ENCODE assay signal across 8 cellular contexts in genomic region chr7:155763721-155764431, GRCh38. TPM values are rescaled to one million over a fixed set of nuclear protein-coding genes. Genes with fewer than 3 reads are reported as not detected.
DNase-seq lines count a peak whose midpoint lies in the region; ATAC-seq, FAIRE-seq and TF ChIP-seq lines count a peak whose summit lies in the region.

No MANE protein-coding gene starts in this region.

- no peak overlapping the region for H3K9ac ChIP-seq in kidney (ENCODE audit: low read length in 2 of 2)

- H3K4me3 ChIP-seq in kidney (ENCODE audit: low read length in 2 of 2): no peak overlapping the region

- peaks cover 61% of the 10 kb centered on the region for H3K4me1 Mint-ChIP-seq in stimulated activated effector memory CD8-positive, alpha-beta T cell treated with anti-CD3 and anti-CD28 coated beads, Interleukin-12 subunit alpha, Interleukin-12 subunit beta, amount 100 ng/mL, for 72 hours

- no peak for FAIRE-seq in kidney (lab: Jason Lieb, UNC)

- H3K27ac ChIP-seq in kidney (ENCODE audit: low read depth in 2 of 2, low read length in 2 of 2): peak overlapping the region in 1 of 2 donors; percentile 36

- intact Hi-C loops in kidney (cut with DNase I): no loop called here

- peak; percentile 70 to 76 for DNase-seq in activated T-cell treated with anti-CD3 and anti-CD28 coated beads, Interleukin-2, amount 50 U/mL, for 48 hours
- peak; percentile 77 for DNase-seq in kidney
- peak; percentile 49 to 81 for DNase-seq in stimulated activated effector memory CD8-positive, alpha-beta T cell treated with anti-CD3 and anti-CD28 coated beads, Interleukin-12 subunit alpha, Interleukin-12 subunit beta, amount 100 ng/mL, for 72 hours (ENCODE audit: low spot score in 2 of 2)
- DNase-seq in HT-29 (ENCODE audit: low spot score): no peak
- no peak for DNase-seq in germinal center (ENCODE audit: low spot score)

- ATAC-seq in GM18909 (IDR thresholded peaks at IDR 0.05; ENCODE audit: poor library complexity, unreplicated experiment) (peak; percentile 76), HG03460 (IDR thresholded peaks at IDR 0.05; ENCODE audit: unreplicated experiment) (peak; percentile 74), GM18520 (IDR thresholded peaks at IDR 0.05; ENCODE audit: unreplicated experiment) (no peak)
- ATAC-seq in stimulated activated effector memory CD8-positive, alpha-beta T cell treated with anti-CD3 and anti-CD28 coated beads, Interleukin-12 subunit alpha, Interleukin-12 subunit beta, amount 100 ng/mL, for 72 hours: peak; percentile 89

- peaks cover 77% of the 10 kb centered on the region for H3K36me3 Mint-ChIP-seq in stimulated activated effector memory CD8-positive, alpha-beta T cell treated with anti-CD3 and anti-CD28 coated beads, Interleukin-12 subunit alpha, Interleukin-12 subunit beta, amount 100 ng/mL, for 72 hours

- peaks cover 0 to 4% of the 10 kb centered on the region in 2 donors for H3K4me1 ChIP-seq in kidney (ENCODE audit: control insufficient read depth in 1 of 2, insufficient read depth in 1 of 2, low read depth in 1 of 2, low read length in 2 of 2)

- H3K36me3 ChIP-seq in kidney (ENCODE audit: control insufficient read depth in 1 of 2, insufficient read depth in 2 of 2, low read length in 2 of 2): peaks cover 26 to 40% of the 10 kb centered on the region in 2 donors

- H3K27ac Mint-ChIP-seq in stimulated activated effector memory CD8-positive, alpha-beta T cell treated with anti-CD3 and anti-CD28 coated beads, Interleukin-12 subunit alpha, Interleukin-12 subunit beta, amount 100 ng/mL, for 72 hours: peak overlapping the region; percentile 99

- no peak for TF ChIP-seq CTCF in kidney (IDR thresholded peaks at IDR 0.05; ENCODE audit: borderline replicate concordance, extremely low read depth, insufficient read depth)

- H3K9me3 Mint-ChIP-seq in stimulated activated effector memory CD8-positive, alpha-beta T cell treated with anti-CD3 and anti-CD28 coated beads, Interleukin-12 subunit alpha, Interleukin-12 subunit beta, amount 100 ng/mL, for 72 hours: no peaks in the 10 kb centered on the region

- no peaks in the 10 kb centered on the region for H3K9me3 ChIP-seq in kidney (ENCODE audit: control insufficient read depth in 1 of 2, low read length in 2 of 2)

- peak overlapping the region; percentile 88 for H3K4me3 Mint-ChIP-seq in stimulated activated effector memory CD8-positive, alpha-beta T cell treated with anti-CD3 and anti-CD28 coated beads, Interleukin-12 subunit alpha, Interleukin-12 subunit beta, amount 100 ng/mL, for 72 hours

RNA-seq across cellular contexts. Expression of gene SHH, which starts 48.4 kb away (rescaled TPM):
- 15.2 TPM for total RNA-seq in kidney
- 2.0 TPM for polyA plus RNA-seq in kidney (ENCODE audit: insufficient read depth, low read depth, low replicate concordance)
- total RNA-seq in HT-29 (2014; rRNA removed; shearing (Covaris generic)): 21.7 and 22.6 TPM in 2 replicates

Comparison
In these comparisons a context has a peak if more than half of its experiments do, and no peak if none do; other contexts are left out.
1. DNase-seq: peak in activated T-cell treated with anti-CD3 and anti-CD28 coated beads, Interleukin-2, amount 50 U/mL, for 48 hours (2 of 2), kidney (single experiment) and stimulated activated effector memory CD8-positive, alpha-beta T cell treated with anti-CD3 and anti-CD28 coated beads, Interleukin-12 subunit alpha, Interleukin-12 subunit beta, amount 100 ng/mL, for 72 hours (2 of 2); none in HT-29 (single experiment) and germinal center (single experiment).